18 cellular contexts compared by ENCODE assay signal in the genomic region with DNA sequence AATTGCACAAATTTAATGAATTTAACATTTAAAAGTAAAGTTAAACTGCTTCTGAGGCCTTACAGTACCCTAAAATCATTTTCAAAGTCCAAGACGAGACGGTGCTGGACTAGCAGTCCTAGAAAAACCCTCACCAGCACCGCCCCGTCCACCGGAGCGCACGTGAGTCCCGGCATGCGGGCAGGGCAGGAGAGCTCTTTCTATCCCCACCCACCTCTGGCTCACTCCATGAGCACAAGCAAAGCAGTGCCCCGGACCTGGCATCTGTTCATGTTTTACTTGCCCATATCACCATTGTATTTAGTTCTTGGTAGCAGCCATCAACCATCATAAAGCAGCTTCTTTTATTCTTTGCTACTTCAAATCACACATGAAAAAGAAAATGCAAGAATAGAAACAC. TPM values are rescaled to one million over a fixed set of nuclear protein-coding genes. Genes with fewer than 3 reads are reported as not detected.
DNase-seq lines count a peak whose midpoint lies in the region; ATAC-seq and TF ChIP-seq lines count a peak whose summit lies in the region.
"Had no signal": no experiment of that assay in that cellular context is flagged by ENCODE, and none has a peak within 500 bp of the region (broad histone marks: within the 10 kb centered on the region; RNA-seq: fewer than 3 reads in every experiment).

No MANE protein-coding gene starts in this region.

- 49 to 68% methylated on average over 10 of the region's 10 CpGs for WGBS in thyroid gland, 2 donors
- WGBS in gastroesophageal sphincter (ENCODE audit: low coverage in 1 of 2), 2 donors: 76 to 77% methylated on average over 9 of the region's 10 CpGs

- no peak for ATAC-seq in activated CD8-positive, alpha-beta T cell treated with anti-CD3 and anti-CD28 coated beads, Interleukin-2, amount 10 ng/mL, durations not matched to agents 7 days and 5 days
- no peak for ATAC-seq in activated CD8-positive, alpha-beta T cell treated with anti-CD3 and anti-CD28 coated beads for 36 hours
- no peak for ATAC-seq in effector memory CD8-positive, alpha-beta T cell (replicated peaks)
- ATAC-seq in left lung: peak; percentile 82
- ATAC-seq in gastroesophageal sphincter: no peak
- ATAC-seq: WTC11 had no signal

- H3K4me1 Mint-ChIP-seq in activated CD8-positive, alpha-beta T cell treated with anti-CD3 and anti-CD28 coated beads, Interleukin-2, amount 10 ng/mL, durations not matched to agents 7 days and 5 days (ENCODE audit: low read depth): peaks cover 92% of the 10 kb centered on the region
- peaks cover 84% of the 10 kb centered on the region for H3K4me1 Mint-ChIP-seq in activated CD8-positive, alpha-beta T cell treated with anti-CD3 and anti-CD28 coated beads for 36 hours (ENCODE audit: low read depth)
- H3K4me1 Mint-ChIP-seq in effector memory CD8-positive, alpha-beta T cell (ENCODE audit: low read depth in 2 of 2): peaks cover 66 to 89% of the 10 kb centered on the region in 2 donors

- intact Hi-C loops in activated CD8-positive, alpha-beta T cell treated with anti-CD3 and anti-CD28 coated beads for 36 hours (cut with micrococcal nuclease): no loop called here
- intact Hi-C loops in left lung (cut with DNase I) (no loop called here), thyroid gland (cut with DNase I) (no loop called here)

- H3K27me3 ChIP-seq in left lung (no peaks in the 10 kb centered on the region), thyroid gland (no peaks in the 10 kb centered on the region), gastroesophageal sphincter (no peaks in the 10 kb centered on the region)
- H3K27me3 ChIP-seq: ascending aorta, SJSA1 had no signal

- no peaks in the 10 kb centered on the region for H3K36me3 ChIP-seq in left lung
- no peaks in the 10 kb centered on the region for H3K36me3 ChIP-seq in thyroid gland
- H3K36me3 ChIP-seq in gastroesophageal sphincter: no peaks in the 10 kb centered on the region
- H3K36me3 ChIP-seq: ascending aorta, SJSA1 had no signal

- DNase-seq in activated CD8-positive, alpha-beta T cell treated with anti-CD3 and anti-CD28 coated beads, Interleukin-2, amount 10 ng/mL, durations not matched to agents 7 days and 5 days: no peak
- no peak for DNase-seq in activated CD8-positive, alpha-beta T cell treated with anti-CD3 and anti-CD28 coated beads for 36 hours
- DNase-seq in effector memory CD8-positive, alpha-beta T cell: no peak
- peak; percentile 67 to 82 for DNase-seq in left lung
- peak; percentile 84 to 89 for DNase-seq in thyroid gland
- DNase-seq in RKO (ENCODE audit: low spot score): no peak
- no peak for DNase-seq in DMS79 (lab: John Stamatoyannopoulos, UW)
- DNase-seq: activated gamma-delta T cell treated with Interleukin-2 at 50 U/mL for 16 hours; endodermal cell; kidney glomerular epithelial cell; NCI-H524 treated with DMSO at 0.1 percent for 48 hours; stimulated activated CD4-positive, alpha-beta T cell treated with anti-CD3 and anti-CD28 coated beads, Interleukin-4, amount 100 ng/mL, for 1 hour had no signal

- H3K4me1 ChIP-seq in left lung (peaks cover 28 to 99% of the 10 kb centered on the region in 2 donors), thyroid gland (peaks cover 52 to 83% of the 10 kb centered on the region in 2 donors), gastroesophageal sphincter (peaks cover 6 to 96% (median 47%) of the 10 kb centered on the region in 3 donors)

- H3K36me3 Mint-ChIP-seq in activated CD8-positive, alpha-beta T cell treated with anti-CD3 and anti-CD28 coated beads, Interleukin-2, amount 10 ng/mL, durations not matched to agents 7 days and 5 days (ENCODE audit: low read depth): peaks cover 15% of the 10 kb centered on the region
- H3K36me3 Mint-ChIP-seq in activated CD8-positive, alpha-beta T cell treated with anti-CD3 and anti-CD28 coated beads for 36 hours (ENCODE audit: low read depth): peaks cover 3% of the 10 kb centered on the region
- peaks cover 66% of the 10 kb centered on the region for H3K36me3 Mint-ChIP-seq in effector memory CD8-positive, alpha-beta T cell (ENCODE audit: insufficient read depth)
- H3K36me3 Mint-ChIP-seq: WTC11 had no signal

- TF ChIP-seq EP300 in gastroesophageal sphincter (IDR thresholded peaks at IDR 0.05): no peak

- H3K4me3 Mint-ChIP-seq in activated CD8-positive, alpha-beta T cell treated with anti-CD3 and anti-CD28 coated beads, Interleukin-2, amount 10 ng/mL, durations not matched to agents 7 days and 5 days: no peak overlapping the region
- no peak overlapping the region for H3K4me3 Mint-ChIP-seq in activated CD8-positive, alpha-beta T cell treated with anti-CD3 and anti-CD28 coated beads for 36 hours
- H3K4me3 Mint-ChIP-seq in effector memory CD8-positive, alpha-beta T cell: peak overlapping the region; percentile 25 to 85
- H3K4me3 Mint-ChIP-seq: endodermal cell, WTC11 had no signal

- TF ChIP-seq CTCF in activated CD8-positive, alpha-beta T cell treated with anti-CD3 and anti-CD28 coated beads for 36 hours (IDR thresholded peaks at IDR 0.05): no peak
- no peak for TF ChIP-seq CTCF in left lung (IDR thresholded peaks at IDR 0.05)
- TF ChIP-seq CTCF in thyroid gland (IDR thresholded peaks at IDR 0.05): no peak
- TF ChIP-seq CTCF in gastroesophageal sphincter (IDR thresholded peaks at IDR 0.05): no peak

- POLR2A ChIA-PET in activated CD8-positive, alpha-beta T cell treated with anti-CD3 and anti-CD28 coated beads, Interleukin-2, amount 10 ng/mL, durations not matched to agents 7 days and 5 days (lab: Charles Lee): interaction anchor here (0.6 kb wide), 1 partner anchor 40 kb away, joined by 3 read pairs; no protein-coding TSS in a partner anchor
- POLR2A ChIA-PET in activated CD8-positive, alpha-beta T cell treated with anti-CD3 and anti-CD28 coated beads for 36 hours (lab: Charles Lee): no interaction called here

- H3K9me3 ChIP-seq in left lung (no peaks in the 10 kb centered on the region), thyroid gland (no peaks in the 10 kb centered on the region), gastroesophageal sphincter (no peaks in the 10 kb centered on the region)
- H3K9me3 ChIP-seq: ascending aorta, SJSA1 had no signal

- H3K4me3 ChIP-seq in left lung (no peak overlapping the region), thyroid gland (replicated peaks in 1 of 3) (no peak overlapping the region), gastroesophageal sphincter (no peak overlapping the region)
- H3K4me3 ChIP-seq: ascending aorta, SJSA1 had no signal

- no peaks in the 10 kb centered on the region for H3K27me3 Mint-ChIP-seq in activated CD8-positive, alpha-beta T cell treated with anti-CD3 and anti-CD28 coated beads, Interleukin-2, amount 10 ng/mL, durations not matched to agents 7 days and 5 days (ENCODE audit: low read depth)
- H3K27me3 Mint-ChIP-seq in activated CD8-positive, alpha-beta T cell treated with anti-CD3 and anti-CD28 coated beads for 36 hours: no peaks in the 10 kb centered on the region
- H3K27me3 Mint-ChIP-seq in effector memory CD8-positive, alpha-beta T cell: no peaks in the 10 kb centered on the region

- CTCF ChIA-PET in activated CD8-positive, alpha-beta T cell treated with anti-CD3 and anti-CD28 coated beads, Interleukin-2, amount 10 ng/mL, durations not matched to agents 7 days and 5 days (lab: Charles Lee): no interaction called here
- CTCF ChIA-PET in activated CD8-positive, alpha-beta T cell treated with anti-CD3 and anti-CD28 coated beads for 36 hours (lab: Charles Lee): no interaction called here

- peak overlapping the region; percentile 55 for H3K27ac Mint-ChIP-seq in activated CD8-positive, alpha-beta T cell treated with anti-CD3 and anti-CD28 coated beads, Interleukin-2, amount 10 ng/mL, durations not matched to agents 7 days and 5 days
- no peak overlapping the region for H3K27ac Mint-ChIP-seq in activated CD8-positive, alpha-beta T cell treated with anti-CD3 and anti-CD28 coated beads for 36 hours
- peak overlapping the region in 1 of 2 donors; percentile 86 for H3K27ac Mint-ChIP-seq in effector memory CD8-positive, alpha-beta T cell
- H3K27ac Mint-ChIP-seq: endodermal cell had no signal

- TF ChIP-seq POLR2A in thyroid gland (IDR thresholded peaks at IDR 0.05) (no peak), gastroesophageal sphincter (IDR thresholded peaks at IDR 0.05) (no peak)

- no peaks in the 10 kb centered on the region for H3K9me3 Mint-ChIP-seq in activated CD8-positive, alpha-beta T cell treated with anti-CD3 and anti-CD28 coated beads, Interleukin-2, amount 10 ng/mL, durations not matched to agents 7 days and 5 days (ENCODE audit: insufficient read depth)
- H3K9me3 Mint-ChIP-seq in activated CD8-positive, alpha-beta T cell treated with anti-CD3 and anti-CD28 coated beads for 36 hours: no peaks in the 10 kb centered on the region
- no peaks in the 10 kb centered on the region for H3K9me3 Mint-ChIP-seq in effector memory CD8-positive, alpha-beta T cell
- H3K9me3 Mint-ChIP-seq: endodermal cell, WTC11 had no signal

- H3K27ac ChIP-seq in left lung: no peak overlapping the region
- no peak overlapping the region for H3K27ac ChIP-seq in thyroid gland
- H3K27ac ChIP-seq in gastroesophageal sphincter: no peak overlapping the region
- H3K27ac ChIP-seq: ascending aorta, C4-2B, parathyroid adenoma, SJSA1 had no signal

RNA-seq across cellular contexts. Expression of a gene that starts 41.7 kb away (rescaled TPM):
- 100 to 1,000 TPM; 157 to 175 TPM for total RNA-seq in activated CD8-positive, alpha-beta T cell treated with anti-CD3 and anti-CD28 coated beads, Interleukin-2, amount 10 ng/mL, durations not matched to agents 7 days and 5 days
- total RNA-seq in activated CD8-positive, alpha-beta T cell treated with anti-CD3 and anti-CD28 coated beads for 36 hours: 100 to 1,000 TPM; 145 to 147 TPM
- 100 to 1,000 TPM in 1 of 2 donors, 10 to 100 TPM in 1; 98.2 to 123 TPM for total RNA-seq in left lung
- 10 to 100 TPM; 62.1 to 90.4 (median 75.0) TPM for total RNA-seq in thyroid gland
- total RNA-seq in gastroesophageal sphincter: 100 to 1,000 TPM in 2 of 4 donors, 10 to 100 TPM in 2; 67.0 to 107 (median 88.9) TPM

RNA-seq across cellular contexts. Expression of a gene that starts 59.5 kb away (rescaled TPM):
- 10 to 100 TPM; 94.7 to 98.4 TPM for total RNA-seq in activated CD8-positive, alpha-beta T cell treated with anti-CD3 and anti-CD28 coated beads, Interleukin-2, amount 10 ng/mL, durations not matched to agents 7 days and 5 days
- total RNA-seq in activated CD8-positive, alpha-beta T cell treated with anti-CD3 and anti-CD28 coated beads for 36 hours: 10 to 100 TPM; 78.6 to 79.8 TPM
- total RNA-seq in left lung (10 to 100 TPM; 79.3 to 79.5 TPM), thyroid gland (100 to 1,000 TPM; 218 to 392 (median 285) TPM), gastroesophageal sphincter (100 to 1,000 TPM in 2 of 4 donors, 10 to 100 TPM in 2; 80.9 to 160 (median 98.2) TPM)

Comparison
In these comparisons a context has a peak if more than half of its experiments do, and no peak if none do; other contexts are left out.
1. DNase-seq: peak in left lung (2 of 2) and thyroid gland (2 of 2); none in activated CD8-positive, alpha-beta T cell treated with anti-CD3 and anti-CD28 coated beads, Interleukin-2, amount 10 ng/mL, durations not matched to agents 7 days and 5 days (single experiment), activated CD8-positive, alpha-beta T cell treated with anti-CD3 and anti-CD28 coated beads for 36 hours (single experiment), effector memory CD8-positive, alpha-beta T cell (0 of 3), RKO (single experiment) and DMS79 (single experiment).
2. H3K4me3 Mint-ChIP-seq: peak in effector memory CD8-positive, alpha-beta T cell (2 of 2); none in activated CD8-positive, alpha-beta T cell treated with anti-CD3 and anti-CD28 coated beads, Interleukin-2, amount 10 ng/mL, durations not matched to agents 7 days and 5 days (single experiment) and activated CD8-positive, alpha-beta T cell treated with anti-CD3 and anti-CD28 coated beads for 36 hours (single experiment).